ENCODE assay signal across 15 cellular contexts in the genomic region with DNA sequence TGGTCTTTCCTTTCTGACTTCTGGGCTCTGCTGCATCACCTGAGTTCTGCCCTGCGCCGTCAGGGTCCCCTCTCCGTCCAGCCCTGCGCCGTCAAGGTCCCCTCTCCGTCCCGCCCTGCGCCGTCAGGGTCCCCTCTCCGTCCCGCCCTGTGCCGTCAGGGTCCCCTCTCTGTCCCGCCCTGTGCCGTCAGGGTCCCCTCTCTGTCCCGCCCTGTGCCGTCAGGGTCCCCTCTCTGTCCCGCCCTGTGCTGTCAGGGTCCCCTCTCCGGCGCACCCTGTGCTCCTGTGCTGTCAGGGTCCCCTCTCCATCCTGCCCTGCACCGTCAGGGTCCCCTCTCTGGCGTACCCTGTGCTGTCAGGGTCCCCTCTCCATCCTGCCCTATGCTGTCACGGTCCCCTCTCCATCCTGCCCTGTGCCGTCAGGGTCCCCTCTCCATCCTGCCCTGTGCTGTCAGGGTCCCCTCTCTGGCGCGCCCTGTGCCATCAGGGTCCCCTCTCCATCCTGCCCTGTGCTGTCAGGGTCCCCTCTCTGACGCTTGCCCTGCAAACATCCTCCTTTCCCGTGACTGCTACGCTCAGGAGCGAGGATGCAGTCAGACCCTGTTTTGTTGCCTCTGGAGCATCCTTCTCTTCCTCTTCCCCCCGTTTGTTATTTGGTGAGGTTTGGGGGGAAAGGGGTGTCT.
DNase-seq lines count a peak whose midpoint lies in the region; ATAC-seq and TF ChIP-seq lines count a peak whose summit lies in the region.
"Had no signal": no experiment of that assay in that cellular context is flagged by ENCODE, and none has a peak within 500 bp of the region (broad histone marks: within the 10 kb centered on the region; RNA-seq: fewer than 3 reads in every experiment).

No MANE protein-coding gene starts in this region.

- peaks cover 9% of the 10 kb centered on the region for H3K36me3 Mint-ChIP-seq in activated T-cell treated with anti-CD3 and anti-CD28 coated beads, Interleukin-2, amount 50 U/mL, for 24 hours (ENCODE audit: low read depth)
- H3K36me3 Mint-ChIP-seq in neural progenitor cell (peaks cover 11% of the 10 kb centered on the region), type B pancreatic cell (peaks cover 10% of the 10 kb centered on the region)

- H2AFZ ChIP-seq in neural progenitor cell (replicated peaks) = no peak overlapping the region

- 87 to 92% methylated on average over 30 of the region's 30 CpGs for WGBS in testis, 2 donors

- H3K27me3 Mint-ChIP-seq in activated T-cell treated with anti-CD3 and anti-CD28 coated beads, Interleukin-2, amount 50 U/mL, for 24 hours = no peaks in the 10 kb centered on the region
- peaks cover 6% of the 10 kb centered on the region for H3K27me3 Mint-ChIP-seq in neural progenitor cell (ENCODE audit: insufficient read depth, low read depth)
- H3K27me3 Mint-ChIP-seq in type B pancreatic cell = no peaks in the 10 kb centered on the region
- H3K27me3 Mint-ChIP-seq: CD8-positive, alpha-beta memory T cell had no signal

- no peak for ATAC-seq in left lobe of liver

- H3K36me3 ChIP-seq in neural progenitor cell = no peaks in the 10 kb centered on the region
- H3K36me3 ChIP-seq in testis (ENCODE audit: low read depth, missing control alignments) = no peaks in the 10 kb centered on the region
- H3K36me3 ChIP-seq: HAP-1 had no signal

- H3K27me3 ChIP-seq in neural progenitor cell = no peaks in the 10 kb centered on the region
- H3K27me3 ChIP-seq in testis = no peaks in the 10 kb centered on the region

- H3K4me3 Mint-ChIP-seq in activated T-cell treated with anti-CD3 and anti-CD28 coated beads, Interleukin-2, amount 50 U/mL, for 24 hours = no peak overlapping the region
- H3K4me3 Mint-ChIP-seq in neural progenitor cell (no peak overlapping the region), type B pancreatic cell (no peak overlapping the region)
- H3K4me3 Mint-ChIP-seq: CD8-positive, alpha-beta memory T cell had no signal

- no peak for TF ChIP-seq POLR2A in testis (IDR thresholded peaks at IDR 0.05)

- H3K4me3 ChIP-seq in neural progenitor cell = no peak overlapping the region
- no peak overlapping the region for H3K4me3 ChIP-seq in testis
- H3K4me3 ChIP-seq: HAP-1 had no signal

- intact Hi-C loops in testis (cut with DNase I; ENCODE audit: low total_unique reads) = no loop called here

- no peak overlapping the region for H3K9ac ChIP-seq in neural progenitor cell

- H4K20me1 ChIP-seq in neural progenitor cell (ENCODE audit: low read depth) = no peaks in the 10 kb centered on the region

- TF ChIP-seq CTCF in neural progenitor cell (IDR thresholded peaks at IDR 0.05) (no peak), testis (IDR thresholded peaks at IDR 0.05) (no peak), type B pancreatic cell (conservative IDR thresholded peaks at IDR 0.05) (no peak)

- H3K79me2 ChIP-seq in neural progenitor cell (ENCODE audit: low read depth) = peaks cover 6% of the 10 kb centered on the region

- H3K4me2 ChIP-seq in neural progenitor cell = no peak overlapping the region

- no peaks in the 10 kb centered on the region for H3K9me3 ChIP-seq in neural progenitor cell (ENCODE audit: low read depth)
- H3K9me3 ChIP-seq in testis = no peaks in the 10 kb centered on the region

- H3F3A ChIP-seq in neural progenitor cell (ENCODE audit: low read depth) = peaks cover 6% of the 10 kb centered on the region

- H3K4me1 Mint-ChIP-seq in activated T-cell treated with anti-CD3 and anti-CD28 coated beads, Interleukin-2, amount 50 U/mL, for 24 hours (ENCODE audit: low read depth) = peaks cover 17% of the 10 kb centered on the region
- peaks cover 22% of the 10 kb centered on the region for H3K4me1 Mint-ChIP-seq in neural progenitor cell
- peaks cover 17% of the 10 kb centered on the region for H3K4me1 Mint-ChIP-seq in type B pancreatic cell (ENCODE audit: unreplicated experiment)

- H3K27ac ChIP-seq in neural progenitor cell (no peak overlapping the region), testis (peak overlapping the region; percentile 2 to 44)
- H3K27ac ChIP-seq: 22Rv1, HL-60 had no signal

- H3K27ac Mint-ChIP-seq in activated T-cell treated with anti-CD3 and anti-CD28 coated beads, Interleukin-2, amount 50 U/mL, for 24 hours = peak overlapping the region; percentile 20
- H3K27ac Mint-ChIP-seq in neural progenitor cell (peak overlapping the region; percentile 96), type B pancreatic cell (no peak overlapping the region)

- DNase-seq in activated T-cell treated with anti-CD3 and anti-CD28 coated beads, Interleukin-2, amount 50 U/mL, for 24 hours = no peak
- no peak for DNase-seq in activated T-cell treated with anti-CD3 and anti-CD28 coated beads for 4 hours
- DNase-seq in left lobe of liver (ENCODE audit: low spot score) = peak; percentile 24
- DNase-seq in neural progenitor cell (ENCODE audit: low spot score) = no peak
- no peak for DNase-seq in testis
- DNase-seq in C1 segment of cervical spinal cord (lab: John Stamatoyannopoulos, UW) = no peak
- no peak for DNase-seq in NCI-H2196 (lab: John Stamatoyannopoulos, UW; ENCODE audit: unreplicated experiment)
- no peak for DNase-seq in type B pancreatic cell (ENCODE audit: extremely low spot score, unreplicated experiment)
- DNase-seq: Caco-2; CD8-positive, alpha-beta memory T cell; DND-41; GDM1 had no signal

- peaks cover 16% of the 10 kb centered on the region for H3K9me3 Mint-ChIP-seq in activated T-cell treated with anti-CD3 and anti-CD28 coated beads, Interleukin-2, amount 50 U/mL, for 24 hours
- H3K9me3 Mint-ChIP-seq in neural progenitor cell = peaks cover 27% of the 10 kb centered on the region
- H3K9me3 Mint-ChIP-seq in type B pancreatic cell = peaks cover 7% of the 10 kb centered on the region

- no peaks in the 10 kb centered on the region for H3K4me1 ChIP-seq in neural progenitor cell
- H3K4me1 ChIP-seq in testis = peaks cover 57% of the 10 kb centered on the region
- H3K4me1 ChIP-seq: Caco-2, HAP-1 had no signal
